ENCODE assay signal across 19 cellular contexts in genomic region chr14:60971271-60971670, GRCh38. TPM values are rescaled to one million over a fixed set of nuclear protein-coding genes. Genes with fewer than 3 reads are reported as not detected.
DNase-seq lines count a peak whose midpoint lies in the region; ATAC-seq and TF ChIP-seq lines count a peak whose summit lies in the region.
"Had no signal": no experiment of that assay in that cellular context is flagged by ENCODE, and none has a peak within 500 bp of the region (broad histone marks: within the 10 kb centered on the region; RNA-seq: fewer than 3 reads in every experiment).

No MANE protein-coding gene starts in this region.

- no peak overlapping the region for H3K4me3 ChIP-seq in Karpas-422 (ENCODE audit: low read length)
- H3K4me3 ChIP-seq in fibroblast of villous mesenchyme (ENCODE audit: low read depth, low read length) = no peak overlapping the region
- H3K4me3 ChIP-seq in gastroesophageal sphincter = no peak overlapping the region
- no peak overlapping the region for H3K4me3 ChIP-seq in mammary epithelial cell (replicated peaks in 1 of 3; ENCODE audit: insufficient read depth in 1 of 3, low read depth in 2 of 3, low read length in 3 of 3)
- H3K4me3 ChIP-seq: BLaER1 treated with 17β-estradiol and CSF1 and Interleukin-3, amounts not matched to agents 10 nM and 100 nM; HAP-1 had no signal

- H3K27me3 ChIP-seq in Karpas-422 (ENCODE audit: low read length) (no peaks in the 10 kb centered on the region), gastroesophageal sphincter (no peaks in the 10 kb centered on the region), mammary epithelial cell (ENCODE audit: insufficient read depth, low read length) (no peaks in the 10 kb centered on the region)
- H3K27me3 ChIP-seq: BLaER1 treated with 17β-estradiol and CSF1 and Interleukin-3, amounts not matched to agents 10 nM and 100 nM had no signal

- peaks cover 30% of the 10 kb centered on the region for H3K36me3 ChIP-seq in Karpas-422 (ENCODE audit: insufficient read depth, low read length)
- H3K36me3 ChIP-seq in gastroesophageal sphincter = peaks cover 0 to 36% of the 10 kb centered on the region in 2 donors
- H3K36me3 ChIP-seq in mammary epithelial cell (ENCODE audit: insufficient read depth, low read length) = peaks cover 3% of the 10 kb centered on the region

- H3K4me3 Mint-ChIP-seq in activated T-cell treated with anti-CD3 and anti-CD28 coated beads, Interleukin-2, amount 50 U/mL, for 72 hours = no peak overlapping the region
- H3K4me3 Mint-ChIP-seq in Calu3 (ENCODE audit: low read depth, unreplicated experiment) = no peak overlapping the region
- H3K4me3 Mint-ChIP-seq: B cell; CD14-positive monocyte; CD4-positive, alpha-beta T cell; CD8-positive, alpha-beta memory T cell had no signal

- H3K9me3 ChIP-seq in Karpas-422 (ENCODE audit: low read length) (no peaks in the 10 kb centered on the region), gastroesophageal sphincter (no peaks in the 10 kb centered on the region), mammary epithelial cell (replicated peaks; ENCODE audit: insufficient read depth, low read length) (no peaks in the 10 kb centered on the region)
- H3K9me3 ChIP-seq: BLaER1 treated with 17β-estradiol and CSF1 and Interleukin-3, amounts not matched to agents 10 nM and 100 nM; HAP-1 had no signal

- H4K20me1 ChIP-seq in Karpas-422 (ENCODE audit: insufficient read depth, low read depth, low read length) (no peaks in the 10 kb centered on the region), mammary epithelial cell (ENCODE audit: insufficient read depth, low read length) (no peaks in the 10 kb centered on the region)
- H4K20me1 ChIP-seq: BLaER1 treated with 17β-estradiol and CSF1 and Interleukin-3, amounts not matched to agents 10 nM and 100 nM had no signal

- dilution Hi-C loops in mammary epithelial cell (cut with HindIII; ENCODE audit: low sequenced_read_pairs) = no loop called here

- TF ChIP-seq EP300 in gastroesophageal sphincter (IDR thresholded peaks at IDR 0.05) = no peak

- peak overlapping the region; percentile 27 for H3K27ac Mint-ChIP-seq in activated T-cell treated with anti-CD3 and anti-CD28 coated beads, Interleukin-2, amount 50 U/mL, for 72 hours
- no peak overlapping the region for H3K27ac Mint-ChIP-seq in Calu3 (ENCODE audit: unreplicated experiment)
- H3K27ac Mint-ChIP-seq: B cell; CD14-positive monocyte; CD4-positive, alpha-beta T cell had no signal

- H3K9me3 Mint-ChIP-seq in activated T-cell treated with anti-CD3 and anti-CD28 coated beads, Interleukin-2, amount 50 U/mL, for 72 hours = no peaks in the 10 kb centered on the region
- H3K9me3 Mint-ChIP-seq in Calu3 (ENCODE audit: low read depth, unreplicated experiment) = no peaks in the 10 kb centered on the region
- H3K9me3 Mint-ChIP-seq: CD14-positive monocyte; CD4-positive, alpha-beta T cell; CD8-positive, alpha-beta memory T cell had no signal

- H3K27me3 Mint-ChIP-seq in activated T-cell treated with anti-CD3 and anti-CD28 coated beads, Interleukin-2, amount 50 U/mL, for 72 hours (ENCODE audit: low read depth) = no peaks in the 10 kb centered on the region
- no peaks in the 10 kb centered on the region for H3K27me3 Mint-ChIP-seq in Calu3 (ENCODE audit: unreplicated experiment)
- H3K27me3 Mint-ChIP-seq: B cell; CD4-positive, alpha-beta T cell; CD8-positive, alpha-beta memory T cell had no signal

- H3K9ac ChIP-seq in Karpas-422 (ENCODE audit: low read length) = no peak overlapping the region
- no peak overlapping the region for H3K9ac ChIP-seq in mammary epithelial cell (ENCODE audit: insufficient read depth, low read length)
- H3K9ac ChIP-seq: BLaER1 treated with 17β-estradiol and CSF1 and Interleukin-3, amounts not matched to agents 10 nM and 100 nM had no signal

- peaks cover 2 to 9% of the 10 kb centered on the region in 2 donors for H3K36me3 Mint-ChIP-seq in activated T-cell treated with anti-CD3 and anti-CD28 coated beads, Interleukin-2, amount 50 U/mL, for 72 hours (ENCODE audit: insufficient read depth in 2 of 2)
- H3K36me3 Mint-ChIP-seq in Calu3 (ENCODE audit: insufficient read depth, unreplicated experiment) = peaks cover 6% of the 10 kb centered on the region

- ATAC-seq in activated T-cell treated with anti-CD3 and anti-CD28 coated beads, Interleukin-2, amount 50 U/mL, for 72 hours (replicated peaks in 1 of 2) = no peak
- ATAC-seq in gastroesophageal sphincter = no peak

- H3K27ac ChIP-seq in Karpas-422 (ENCODE audit: low read length) = peak overlapping the region; percentile 68
- H3K27ac ChIP-seq in caudate nucleus (ENCODE audit: low read depth, low read length) = no peak overlapping the region
- H3K27ac ChIP-seq in gastroesophageal sphincter = no peak overlapping the region
- H3K27ac ChIP-seq in mammary epithelial cell (ENCODE audit: insufficient read depth, low read depth, low read length) = no peak overlapping the region
- H3K27ac ChIP-seq: 22Rv1; BLaER1 treated with 17β-estradiol and CSF1 and Interleukin-3, amounts not matched to agents 10 nM and 100 nM had no signal

- H3K9me2 ChIP-seq in Karpas-422 (replicated peaks; ENCODE audit: insufficient read depth, low read length) = no peaks in the 10 kb centered on the region

- peaks cover 34% of the 10 kb centered on the region for H3K79me2 ChIP-seq in Karpas-422 (ENCODE audit: low read length)
- peaks cover 6% of the 10 kb centered on the region for H3K79me2 ChIP-seq in mammary epithelial cell (ENCODE audit: insufficient read depth, low read length)

- H2AFZ ChIP-seq in Karpas-422 (ENCODE audit: low read length) (no peak overlapping the region), mammary epithelial cell (ENCODE audit: low read depth, low read length) (no peak overlapping the region)

- CTCF ChIA-PET in mammary epithelial cell (lab: Charles Lee; ENCODE audit: low non-redundant PET) = interaction anchor here (0.6 kb wide), 1 partner anchor 330 kb away, joined by 3 read pairs; no protein-coding TSS in a partner anchor
- CTCF ChIA-PET in Calu3 (lab: Charles Lee) = no interaction called here

- TF ChIP-seq CTCF in fibroblast of villous mesenchyme (IDR thresholded peaks at IDR 0.05; ENCODE audit: insufficient read depth, low read depth, low read length) (no peak), gastroesophageal sphincter (IDR thresholded peaks at IDR 0.05) (no peak), mammary epithelial cell (conservative IDR thresholded peaks at IDR 0.05 in 1 of 2, IDR thresholded peaks at IDR 0.05 in 1 of 2; ENCODE audit: extremely low read depth in 1 of 2, insufficient read depth in 1 of 2, low read depth in 1 of 2, low read length in 2 of 2) (no peak), Calu3 (IDR thresholded peaks at IDR 0.05; ENCODE audit: unreplicated experiment) (no peak)

- in situ Hi-C loops in mammary epithelial cell (cut with MboI; ENCODE audit: low sequenced_read_pairs in 2 of 2) = no loop called here

- 6 to 35% methylated on average over 2 of the region's 2 CpGs for WGBS in gastroesophageal sphincter (ENCODE audit: low coverage in 1 of 2), 2 donors
- WGBS in mammary epithelial cell (ENCODE audit: low coverage, missing lambda C conversion rate) = 50% methylated on average over 2 of the region's 2 CpGs

- TF ChIP-seq POLR2A in gastroesophageal sphincter (IDR thresholded peaks at IDR 0.05) = no peak

- intact Hi-C loops in mammary epithelial cell (cut with micrococcal nuclease) = no loop called here
- intact Hi-C loops in Calu3 (cut with micrococcal nuclease; ENCODE audit: unreplicated experiment) = loop anchor here (5.0 kb wide), 1 partner anchor 109 kb away; no protein-coding TSS in a partner anchor

- no peak for DNase-seq in activated T-cell treated with anti-CD3 and anti-CD28 coated beads, Interleukin-2, amount 50 U/mL, for 72 hours
- no peak for DNase-seq in activated T-cell treated with anti-CD3 and anti-CD28 coated beads, Interleukin-2, amount 50 U/mL, for 48 hours
- no peak for DNase-seq in Karpas-422
- peak; percentile 30 for DNase-seq in fibroblast of villous mesenchyme (ENCODE audit: low read depth)
- no peak for DNase-seq in caudate nucleus (lab: John Stamatoyannopoulos, UW)
- DNase-seq in mammary epithelial cell = no peak
- no peak for DNase-seq in Calu3
- DNase-seq: CD4-positive, alpha-beta T cell; CD8-positive, alpha-beta memory T cell; DMS53; DMS79 treated with DMSO at 0.1 percent for 48 hours; GF-D8; GOT3 had no signal

- H3K4me1 ChIP-seq in Karpas-422 (ENCODE audit: low read length) = peaks cover 57% of the 10 kb centered on the region
- no peaks in the 10 kb centered on the region for H3K4me1 ChIP-seq in gastroesophageal sphincter
- H3K4me1 ChIP-seq in mammary epithelial cell (ENCODE audit: insufficient read depth, low read length) = peaks cover 10% of the 10 kb centered on the region
- H3K4me1 ChIP-seq: HAP-1 had no signal

- BruUV-seq in mammary epithelial cell (replicated peaks; lab: Mats Ljungman, UMichigan) (no TSS peak), Calu3 (replicated peaks; lab: Mats Ljungman, UMichigan) (no TSS peak)

- H3K4me2 ChIP-seq in Karpas-422 (ENCODE audit: low read depth, low read length, poor library complexity, severe bottlenecking) (no peak overlapping the region), mammary epithelial cell (ENCODE audit: insufficient read depth, low read depth, low read length) (no peak overlapping the region)

- peaks cover under 1% of the 10 kb centered on the region for H3K4me1 Mint-ChIP-seq in activated T-cell treated with anti-CD3 and anti-CD28 coated beads, Interleukin-2, amount 50 U/mL, for 72 hours (ENCODE audit: low read depth)
- H3K4me1 Mint-ChIP-seq in Calu3 (ENCODE audit: low read depth, unreplicated experiment) = no peaks in the 10 kb centered on the region

RNA-seq across cellular contexts. Expression of gene TRMT5, which starts 9.6 kb away (rescaled TPM):
- 10 to 100 TPM in 1 of 2 donors, 1 to 10 TPM in 1; 9.5 to 10.6 TPM for total RNA-seq in activated T-cell treated with anti-CD3 and anti-CD28 coated beads, Interleukin-2, amount 50 U/mL, for 72 hours
- total RNA-seq in Karpas-422 (2014; rRNA removed; shearing (Covaris generic); ENCODE audit: low replicate concordance) = 30.5 and 31.3 TPM in 2 replicates
- total RNA-seq in fibroblast of villous mesenchyme (11.0 and 16.0 TPM in 2 replicates), gastroesophageal sphincter (10 to 100 TPM in 3 of 4 donors, 1 to 10 TPM in 1; 7.5 to 16.5 (median 11.6) TPM), mammary epithelial cell (10 to 100 TPM; 15.3 to 18.6 TPM), Calu3 (2022) (20.3 and 22.8 TPM in 2 replicates)
- polyA plus RNA-seq in mammary epithelial cell = 5.4 TPM
- polyA minus RNA-seq in mammary epithelial cell = 9.3 TPM

RNA-seq across cellular contexts. Expression of gene SLC38A6, which starts 9.8 kb away (rescaled TPM):
- total RNA-seq in activated T-cell treated with anti-CD3 and anti-CD28 coated beads, Interleukin-2, amount 50 U/mL, for 72 hours = 1 to 10 TPM; 5.9 to 8.0 TPM
- 96.8 and 141 TPM in 2 replicates for total RNA-seq in Karpas-422 (2014; rRNA removed; shearing (Covaris generic); ENCODE audit: low replicate concordance)
- total RNA-seq in fibroblast of villous mesenchyme (47.7 and 56.1 TPM in 2 replicates), gastroesophageal sphincter (10 to 100 TPM; 11.9 to 19.9 (median 16.2) TPM), mammary epithelial cell (10 to 100 TPM; 15.2 to 46.5 TPM), Calu3 (2022) (9.9 and 13.4 TPM in 2 replicates)
- 8.4 TPM for polyA plus RNA-seq in mammary epithelial cell
- polyA minus RNA-seq in mammary epithelial cell = 19.6 TPM
